ENCODE assay signal across 8 cellular contexts in genomic region chr11:66051766-66052663, GRCh38. TPM values are rescaled to one million over a fixed set of nuclear protein-coding genes. Genes with fewer than 3 reads are reported as not detected.
DNase-seq lines count a peak whose midpoint lies in the region; ATAC-seq and TF ChIP-seq lines count a peak whose summit lies in the region.

TSS of gene SF3B2 (plus strand) at chr11:66052364. CDS start at chr11:66052385, 21 bp downstream.

- peaks cover 42% of the 10 kb centered on the region for H3K4me1 Mint-ChIP-seq in activated T-cell treated with anti-CD3 and anti-CD28 coated beads, Interleukin-2, amount 50 U/mL, for 24 hours (ENCODE audit: low read depth)

- peaks cover 14% of the 10 kb centered on the region for H3K27me3 Mint-ChIP-seq in activated T-cell treated with anti-CD3 and anti-CD28 coated beads, Interleukin-2, amount 50 U/mL, for 24 hours

- ATAC-seq in GM21717 (IDR thresholded peaks at IDR 0.05; ENCODE audit: unreplicated experiment) = peak; percentile 79

- in situ Hi-C loops in KBM-7 (cut with MboI; ENCODE audit: low pct_unique_long_range_greater_than_20kb, low sequenced_read_pairs) = no loop called here

- H3K27me3 ChIP-seq in esophagus (ENCODE audit: control insufficient read depth in 1 of 2, insufficient read depth in 2 of 2, low read length in 2 of 2) (no peaks in the 10 kb centered on the region), muscle layer of duodenum (ENCODE audit: low read depth, low read length) (peaks cover 3% of the 10 kb centered on the region)

- peak within 1 kb of the TSS; percentile 93 to 97 for H3K4me3 ChIP-seq in esophagus (ENCODE audit: low read depth in 1 of 2, low read length in 2 of 2)
- peak within 1 kb of the TSS; percentile 80 to 100 for H3K4me3 ChIP-seq in muscle layer of duodenum (ENCODE audit: low read depth in 1 of 2, low read length in 2 of 2)

- H3K36me3 Mint-ChIP-seq in activated T-cell treated with anti-CD3 and anti-CD28 coated beads, Interleukin-2, amount 50 U/mL, for 24 hours (ENCODE audit: low read depth) = peaks cover 47% of the 10 kb centered on the region

- H3K9me3 ChIP-seq in esophagus (ENCODE audit: control insufficient read depth in 2 of 2, insufficient read depth in 1 of 2, low read depth in 1 of 2, low read length in 1 of 2) (no peaks in the 10 kb centered on the region), muscle layer of duodenum (ENCODE audit: control insufficient read depth in 1 of 2, low read length in 2 of 2) (no peaks in the 10 kb centered on the region)

- peak within 1 kb of the TSS; percentile 83 to 86 for H3K27ac ChIP-seq in esophagus (ENCODE audit: low read depth in 2 of 2, low read length in 1 of 2)
- H3K27ac ChIP-seq in muscle layer of duodenum (ENCODE audit: low read length) = peak within 1 kb of the TSS; percentile 86

- WGBS in esophagus, 2 donors = 0 to 1% methylated on average over 80 to 84 of the region's 84 CpGs

- peak within 1 kb of the TSS; percentile 100 for H3K4me3 Mint-ChIP-seq in activated T-cell treated with anti-CD3 and anti-CD28 coated beads, Interleukin-2, amount 50 U/mL, for 24 hours

- H3K36me3 ChIP-seq in esophagus (ENCODE audit: control insufficient read depth in 2 of 2, insufficient read depth in 2 of 2, low read length in 1 of 2) (peaks cover 3 to 11% of the 10 kb centered on the region in 2 donors), muscle layer of duodenum (ENCODE audit: control insufficient read depth in 1 of 2, insufficient read depth in 2 of 2, low read length in 2 of 2) (peaks cover 24% of the 10 kb centered on the region in 2 donors)

- no peaks in the 10 kb centered on the region for H3K9me3 Mint-ChIP-seq in activated T-cell treated with anti-CD3 and anti-CD28 coated beads, Interleukin-2, amount 50 U/mL, for 24 hours

- peak; percentile 99 for DNase-seq in DMS53 (lab: John Stamatoyannopoulos, UW)
- peak; percentile 99 for DNase-seq in KBM-7
- DNase-seq in activated T-cell treated with anti-CD3 and anti-CD28 coated beads, Interleukin-2, amount 50 U/mL, for 24 hours = peak; percentile 95
- DNase-seq in stimulated activated CD8-positive, alpha-beta memory T cell treated with anti-CD3 and anti-CD28 coated beads, Interleukin-7, amount 100 ng/mL, for 4 hours (ENCODE audit: low read depth in 2 of 2) = peak; percentile 90 to 97

- peak within 1 kb of the TSS; percentile 99 for H3K27ac Mint-ChIP-seq in activated T-cell treated with anti-CD3 and anti-CD28 coated beads, Interleukin-2, amount 50 U/mL, for 24 hours

- H3K4me1 ChIP-seq in esophagus (ENCODE audit: control insufficient read depth in 2 of 2, insufficient read depth in 2 of 2, low read length in 1 of 2) = peaks cover 4 to 6% of the 10 kb centered on the region in 2 donors
- peaks cover 13 to 22% of the 10 kb centered on the region in 2 donors for H3K4me1 ChIP-seq in muscle layer of duodenum (ENCODE audit: control insufficient read depth in 1 of 2, insufficient read depth in 2 of 2, low read length in 2 of 2)

TF ChIP-seq in PFSK-1, 5 proteins besides CTCF, POLR2A, EP300 and RAD21:
- TF ChIP-seq POLR2AphosphoS5 (IDR thresholded peaks at IDR 0.05; ENCODE audit: low read depth, low read length) (peak; percentile 92), FOXP2 (optimal IDR thresholded peaks at IDR 0.05; ENCODE audit: borderline replicate concordance, extremely low read depth, extremely low read length, insufficient read depth) (peak; percentile 96), REST (IDR thresholded peaks at IDR 0.05; ENCODE audit: insufficient read depth in 1 of 2, low read depth in 2 of 2, low read length in 2 of 2) (0 out of 4 replicates have a peak, but pooled peaks of 1 of the 2 experiments have one; percentile 37), SIN3A (IDR thresholded peaks at IDR 0.05; ENCODE audit: borderline replicate concordance, insufficient read depth, low read length) (peak; percentile 9; the same call in 1 of the 2 replicates), TAF1 (IDR thresholded peaks at IDR 0.05; ENCODE audit: borderline replicate concordance, insufficient read depth, low read length) (peak; percentile 92)

RNA-seq across cellular contexts. Expression of gene SF3B2, which starts in this region (rescaled TPM):
- polyA plus RNA-seq in PFSK-1 (2012; ENCODE audit: insufficient read length, low read depth) = 283 TPM
- 10 to 100 TPM; 61.9 to 80.2 TPM for polyA plus RNA-seq in esophagus

Comparison
In these comparisons a context has a peak if more than half of its experiments do, and no peak if none do; other contexts are left out.
1. Peak in every context shown above with its lines: DNase-seq, ATAC-seq, H3K4me3 ChIP-seq and H3K27ac ChIP-seq.